34 cellular contexts compared by ENCODE assay signal in the genomic region with DNA sequence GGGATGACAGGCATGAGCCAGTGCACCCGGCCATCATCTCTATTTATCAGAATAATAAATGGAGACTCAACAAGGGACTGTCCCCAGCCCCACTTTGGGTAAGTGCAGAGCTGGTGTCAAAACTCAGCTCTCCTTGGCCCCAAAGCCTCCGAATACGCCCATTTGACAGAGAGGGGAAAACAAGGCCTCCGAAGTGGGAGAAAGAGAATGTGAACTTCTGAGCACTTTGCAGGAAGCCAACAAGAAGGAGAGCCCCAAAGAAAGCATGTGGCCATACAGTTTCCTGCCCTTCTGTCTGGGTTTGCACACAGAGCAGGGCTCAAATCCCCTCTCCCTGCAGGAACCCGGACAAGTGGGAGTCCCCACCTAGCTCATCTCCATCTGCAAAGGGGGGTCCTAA. TPM values are rescaled to one million over a fixed set of nuclear protein-coding genes. Genes with fewer than 3 reads are reported as not detected.
"Had no signal": no experiment of that assay in that cellular context is flagged by ENCODE, and none has a peak within 500 bp of the region (broad histone marks: within the 10 kb centered on the region; RNA-seq: fewer than 3 reads in every experiment).

No MANE protein-coding gene starts in this region.

- H3K27ac ChIP-seq: neural progenitor cell, neutrophil, ovary, parathyroid adenoma, psoas muscle, skin epidermis, spleen, stomach, thoracic aorta, thyroid gland, tibial nerve, upper lobe of right lung, uterus had no signal

- H3K4me3 ChIP-seq: neural progenitor cell, ovary, psoas muscle, skin epidermis, smooth muscle cell, spleen, stomach, thoracic aorta, thyroid gland, tibial nerve, upper lobe of right lung, uterus had no signal

- H3K9ac ChIP-seq: neural progenitor cell, parathyroid adenoma had no signal

- H3K36me3 ChIP-seq: neural progenitor cell, neutrophil, ovary, spleen, stomach, thoracic aorta, thyroid gland, tibial nerve, upper lobe of right lung, uterus had no signal

- H3K4me1 ChIP-seq: neural progenitor cell, psoas muscle, upper lobe of right lung, uterus had no signal

- H3K27me3 ChIP-seq: neural progenitor cell, ovary, thyroid gland, tibial nerve, upper lobe of right lung, uterus had no signal

- DNase-seq: naive thymus-derived CD4-positive, alpha-beta T cell; natural killer cell; nucleus accumbens; ovary; posterior cingulate gyrus; psoas muscle; spleen; stimulated activated CD4-positive, alpha-beta T cell treated with anti-CD3 and anti-CD28 coated beads, Interleukin-12 subunit alpha, Interleukin-12 subunit beta, amount 100 ng/mL, for 4 hours; stimulated activated CD4-positive, alpha-beta T cell treated with anti-CD3 and anti-CD28 coated beads, Interleukin-1b, Interleukin-23, amount 100 ng/mL, for 48 hours; stimulated activated CD4-positive, alpha-beta T cell treated with anti-CD3 and anti-CD28 coated beads, Interleukin-2, amount 100 ng/mL, for 48 hours; stimulated activated CD4-positive, alpha-beta T cell treated with anti-CD3 and anti-CD28 coated beads, Interleukin-4, amount 100 ng/mL, for 24 hours; stimulated activated naive B cell treated with anti-CD40 and anti-IgM and Interleukin-4, amounts not matched to agents 10 μg/mL and 1 μg/mL and 100 μg/mL, for 72 hours; stimulated activated naive CD4-positive, alpha-beta T cell treated with Interleukin-2 at 50 U/mL for 16 hours; stomach; thyroid gland; upper lobe of right lung; uterus had no signal

- H3K4me2 ChIP-seq: neural progenitor cell, smooth muscle cell had no signal

- H2AFZ ChIP-seq: neural progenitor cell, parathyroid adenoma had no signal

- H3K9me3 ChIP-seq: neutrophil, ovary, psoas muscle, spleen, stomach, thoracic aorta, thyroid gland, tibial nerve, upper lobe of right lung, uterus had no signal

- ATAC-seq: naive thymus-derived CD4-positive, alpha-beta T cell; natural killer cell; psoas muscle; right cardiac atrium; sciatic nerve; stimulated activated effector memory CD8-positive, alpha-beta T cell treated with anti-CD3 and anti-CD28 coated beads, Interleukin-12 subunit alpha, Interleukin-12 subunit beta, amount 100 ng/mL, for 72 hours; stimulated activated naive B cell treated with anti-CD40 and anti-IgM and Interleukin-4, amounts not matched to agents 10 μg/mL and 1 μg/mL and 100 μg/mL, for 72 hours; upper lobe of right lung had no signal

RNA-seq across cellular contexts. Expression of gene CEACAM16, which starts 1.6 kb away (rescaled TPM):
- total RNA-seq: naive thymus-derived CD4-positive, alpha-beta T cell; natural killer cell; omental fat pad; ovary; progenitor cell of endocrine pancreas; psoas muscle; renal cortical epithelial cell; right cardiac atrium; sciatic nerve; smooth muscle cell; spleen; stomach; subcutaneous adipose tissue; temporal lobe; thoracic aorta; tibial nerve; upper lobe of right lung; urinary bladder; uterus had no signal
- polyA plus RNA-seq: naive thymus-derived CD4-positive, alpha-beta T cell; neural cell; ovary; right cardiac atrium; smooth muscle cell; spleen; stomach; urinary bladder had no signal

RNA-seq across cellular contexts. Expression of gene CEACAM19, which starts 29.3 kb away (rescaled TPM):
- polyA plus RNA-seq: naive thymus-derived CD4-positive, alpha-beta T cell had no signal
